Comparison of ENCODE assay signal across 8 cellular contexts in genomic region chr17:42578282-42578869, GRCh38. TPM values are rescaled to one million over a fixed set of nuclear protein-coding genes. Genes with fewer than 3 reads are reported as not detected.
DNase-seq lines count a peak whose midpoint lies in the region; ATAC-seq and TF ChIP-seq lines count a peak whose summit lies in the region.

No MANE protein-coding gene starts in this region.

- H3K79me2 ChIP-seq in OCI-LY1 (ENCODE audit: insufficient read depth, low read length), result no peaks in the 10 kb centered on the region

- no peaks in the 10 kb centered on the region for H3K27me3 Mint-ChIP-seq in activated T-cell treated with anti-CD3 and anti-CD28 coated beads, Interleukin-2, amount 50 U/mL, for 24 hours

- no peaks in the 10 kb centered on the region for H4K20me1 ChIP-seq in OCI-LY1 (ENCODE audit: insufficient read depth, low read length)

- H3K36me3 ChIP-seq in OCI-LY1 (ENCODE audit: insufficient read depth, low read length), result peaks cover 58% of the 10 kb centered on the region
- peaks cover 36 to 62% (median 54%) of the 10 kb centered on the region in 4 donors for H3K36me3 ChIP-seq in esophagus muscularis mucosa
- H3K36me3 ChIP-seq in mucosa of stomach (ENCODE audit: control insufficient read depth, insufficient read depth, low read length), result peaks cover 16% of the 10 kb centered on the region

- peak overlapping the region; percentile 98 for H3K27ac Mint-ChIP-seq in activated T-cell treated with anti-CD3 and anti-CD28 coated beads, Interleukin-2, amount 50 U/mL, for 24 hours

- H3K4me3 ChIP-seq in OCI-LY1 (ENCODE audit: low read depth, low read length, poor library complexity, severe bottlenecking), result peak overlapping the region; percentile 76
- peak overlapping the region; percentile 61 to 73 (median 70) for H3K4me3 ChIP-seq in esophagus muscularis mucosa
- H3K4me3 ChIP-seq in mucosa of stomach (ENCODE audit: low read length), result peak overlapping the region; percentile 26

- no peak overlapping the region for H2AFZ ChIP-seq in OCI-LY1 (ENCODE audit: low read length)

- H3K27me3 ChIP-seq in OCI-LY1 (ENCODE audit: insufficient read depth, low read length) (no peaks in the 10 kb centered on the region), esophagus muscularis mucosa (no peaks in the 10 kb centered on the region), mucosa of stomach (ENCODE audit: control insufficient read depth, insufficient read depth, low read length) (no peaks in the 10 kb centered on the region)

- peak; percentile 74 for TF ChIP-seq RAD21 in Ishikawa (IDR thresholded peaks at IDR 0.05; ENCODE audit: low read depth)

- ATAC-seq in GM21447 (IDR thresholded peaks at IDR 0.05; ENCODE audit: unreplicated experiment), result peak; percentile 45

- H3K9me2 ChIP-seq in OCI-LY1 (ENCODE audit: low read depth, low read length), result no peaks in the 10 kb centered on the region

- H3K9me3 Mint-ChIP-seq in activated T-cell treated with anti-CD3 and anti-CD28 coated beads, Interleukin-2, amount 50 U/mL, for 24 hours, result no peaks in the 10 kb centered on the region

- no peak for TF ChIP-seq EP300 in Ishikawa (IDR thresholded peaks at IDR 0.05; ENCODE audit: borderline replicate concordance)
- TF ChIP-seq EP300 in esophagus muscularis mucosa (IDR thresholded peaks at IDR 0.05), result no peak

- intact Hi-C loops in esophagus muscularis mucosa (cut with DNase I), result loop anchor here (2.0 kb wide), 1 partner anchor 100 kb away; no protein-coding TSS in a partner anchor

- peak overlapping the region; percentile 98 for H3K4me3 Mint-ChIP-seq in activated T-cell treated with anti-CD3 and anti-CD28 coated beads, Interleukin-2, amount 50 U/mL, for 24 hours

- peaks cover 36% of the 10 kb centered on the region for H3K4me1 Mint-ChIP-seq in activated T-cell treated with anti-CD3 and anti-CD28 coated beads, Interleukin-2, amount 50 U/mL, for 24 hours (ENCODE audit: low read depth)

- TF ChIP-seq CTCF in OCI-LY1 (IDR thresholded peaks at IDR 0.05; ENCODE audit: low read length) (peak; percentile 88), esophagus muscularis mucosa (IDR thresholded peaks at IDR 0.05) (peak; percentile 69 to 81 (median 74))

- peaks cover 38% of the 10 kb centered on the region for H3K4me1 ChIP-seq in OCI-LY1 (ENCODE audit: insufficient read depth, low read length, severe bottlenecking)
- H3K4me1 ChIP-seq in esophagus muscularis mucosa, result peaks cover 20 to 28% (median 24%) of the 10 kb centered on the region in 4 donors
- peaks cover 13% of the 10 kb centered on the region for H3K4me1 ChIP-seq in mucosa of stomach (ENCODE audit: control insufficient read depth, insufficient read depth, low read length)

- 0 out of 2 replicates have a peak, but pooled peaks cover 5% of the 10 kb centered on the region for H3F3A ChIP-seq in OCI-LY1 (ENCODE audit: insufficient read depth, low read length)

- peak overlapping the region; percentile 69 for H3K4me2 ChIP-seq in OCI-LY1 (ENCODE audit: low read length)

- H3K27ac ChIP-seq in OCI-LY1 (ENCODE audit: low read depth, low read length, poor library complexity, severe bottlenecking) (peak overlapping the region; percentile 93), esophagus muscularis mucosa (replicated peaks in 1 of 4) (peak overlapping the region; percentile 84 to 91 (median 88))

- no peaks in the 10 kb centered on the region for H3K9me3 ChIP-seq in OCI-LY1 (ENCODE audit: low read length)
- H3K9me3 ChIP-seq in esophagus muscularis mucosa, result no peaks in the 10 kb centered on the region
- H3K9me3 ChIP-seq in mucosa of stomach (ENCODE audit: control insufficient read depth, low read length), result no peaks in the 10 kb centered on the region

- TF ChIP-seq POLR2A in esophagus muscularis mucosa (IDR thresholded peaks at IDR 0.05; ENCODE audit: low read depth), result no peak

- peak overlapping the region; percentile 77 for H3K9ac ChIP-seq in OCI-LY1 (ENCODE audit: low read length)
- peak overlapping the region; percentile 60 for H3K9ac ChIP-seq in mucosa of stomach (ENCODE audit: low read length)

- DNase-seq in COLO668 (lab: John Stamatoyannopoulos, UW; ENCODE audit: unreplicated experiment), result peak; percentile 59
- DNase-seq in activated T-cell treated with anti-CD3 and anti-CD28 coated beads, Interleukin-2, amount 50 U/mL, for 24 hours, result peak; percentile 83
- DNase-seq in esophagus muscularis mucosa (ENCODE audit: extremely low spot score), result peak; percentile 94
- peak; percentile 62 for DNase-seq in stimulated activated naive CD4-positive, alpha-beta T cell treated with Interleukin-2 at 50 U/mL for 16 hours (lab: John Stamatoyannopoulos, UW)

- WGBS in esophagus muscularis mucosa, result 3% methylated on average over 15 of the region's 20 CpGs

- peaks cover 93% of the 10 kb centered on the region for H3K36me3 Mint-ChIP-seq in activated T-cell treated with anti-CD3 and anti-CD28 coated beads, Interleukin-2, amount 50 U/mL, for 24 hours (ENCODE audit: low read depth)

TF ChIP-seq in Ishikawa, 13 proteins besides CTCF, POLR2A, EP300 and RAD21:
- TF ChIP-seq TCF12 (IDR thresholded peaks at IDR 0.05; ENCODE audit: low read depth) (no peak), TEAD4 (IDR thresholded peaks at IDR 0.05) (no peak), USF1 (IDR thresholded peaks at IDR 0.05) (no peak), CREB1 (IDR thresholded peaks at IDR 0.05; ENCODE audit: low read depth) (no peak), CEBPB (IDR thresholded peaks at IDR 0.05) (no peak), EGR1 (IDR thresholded peaks at IDR 0.05) (no peak), FOXM1 (IDR thresholded peaks at IDR 0.05; ENCODE audit: borderline replicate concordance, low read depth) (no peak), ZBTB7A (IDR thresholded peaks at IDR 0.05; ENCODE audit: low read depth) (no peak), NFIC (IDR thresholded peaks at IDR 0.05) (no peak), YY1 (IDR thresholded peaks at IDR 0.05; ENCODE audit: low read depth) (no peak), MAX (IDR thresholded peaks at IDR 0.05) (no peak), TAF1 (IDR thresholded peaks at IDR 0.05; ENCODE audit: low read depth) (no peak)

RNA-seq across cellular contexts. Expression of gene PSMC3IP, which starts 0.8 kb away (rescaled TPM):
- total RNA-seq in esophagus muscularis mucosa, result 1 to 10 TPM; 2.2 to 5.0 (median 4.2) TPM

RNA-seq across cellular contexts. Expression of gene MLX, which starts 11.5 kb away (rescaled TPM):
- 10 to 100 TPM; 24.9 to 34.5 (median 29.3) TPM for total RNA-seq in esophagus muscularis mucosa

RNA-seq across cellular contexts. Expression of gene COASY, which starts 16.4 kb away (rescaled TPM):
- 10 to 100 TPM; 13.4 to 27.5 (median 22.4) TPM for total RNA-seq in esophagus muscularis mucosa

RNA-seq across cellular contexts. Expression of gene HSD17B1, which starts 25.7 kb away (rescaled TPM):
- total RNA-seq in esophagus muscularis mucosa, result 1 to 10 TPM in 1 of 4 donors, under 1 TPM in 3; 0.13 to 2.5 (median 0.62) TPM

RNA-seq across cellular contexts. Expression of gene RETREG3, which starts 30.8 kb away (rescaled TPM):
- 10 to 100 TPM; 42.7 to 93.3 (median 57.0) TPM for total RNA-seq in esophagus muscularis mucosa

Comparison
In these comparisons a context has a peak if more than half of its experiments do, and no peak if none do; other contexts are left out.
1. Peak in every context shown above with its lines: DNase-seq, ATAC-seq, H3K4me3 ChIP-seq and H3K27ac ChIP-seq.
2. H3K4me3 ChIP-seq: peak in every context shown above with its lines; median percentile 76 in OCI-LY1; 70 in esophagus muscularis mucosa; 26 in mucosa of stomach.